Comparison of ENCODE assay signal across 35 cellular contexts in genomic region chr1:47854552-47855144, GRCh38.
DNase-seq lines count a peak whose midpoint lies in the region; ATAC-seq, FAIRE-seq and TF ChIP-seq lines count a peak whose summit lies in the region.
"Had no signal": no experiment of that assay in that cellular context is flagged by ENCODE, and none has a peak within 500 bp of the region (broad histone marks: within the 10 kb centered on the region; RNA-seq: fewer than 3 reads in every experiment).

No MANE protein-coding gene starts in this region.

- peaks cover 8% of the 10 kb centered on the region for H3K4me1 Mint-ChIP-seq in endodermal cell
- H3K4me1 Mint-ChIP-seq: B cell; CD14-positive monocyte; CD4-positive, CD25-positive, alpha-beta regulatory T cell; CD8-positive, alpha-beta memory T cell had no signal

- H3K9ac ChIP-seq in endodermal cell (ENCODE audit: extremely low read depth, low read length, poor library complexity, severe bottlenecking) (no peak overlapping the region), HepG2 (ENCODE audit: insufficient read depth, low read depth, low read length) (no peak overlapping the region), liver (ENCODE audit: low read depth in 1 of 2, low read length in 2 of 2) (no peak overlapping the region)
- H3K9ac ChIP-seq: BLaER1; BLaER1 treated with 17β-estradiol and CSF1 and Interleukin-3, amounts not matched to agents 10 nM and 100 nM had no signal

- FAIRE-seq in HepG2 (lab: Jason Lieb, UNC), result no peak
- FAIRE-seq: A204.1, A549, D721Med had no signal

- H3K9me3 ChIP-seq in endodermal cell (ENCODE audit: control insufficient read depth, low read length) (no peaks in the 10 kb centered on the region), HepG2 (ENCODE audit: low read length) (no peaks in the 10 kb centered on the region), liver (ENCODE audit: control insufficient read depth in 4 of 4, low read length in 3 of 4) (no peaks in the 10 kb centered on the region)
- H3K9me3 ChIP-seq: A549; BE2C; BLaER1; BLaER1 treated with 17β-estradiol and CSF1 and Interleukin-3, amounts not matched to agents 10 nM and 100 nM; Caco-2 had no signal

- H3K4me1 ChIP-seq in endodermal cell (ENCODE audit: control insufficient read depth, insufficient read depth, low read length) (peaks cover 4% of the 10 kb centered on the region), HepG2 (ENCODE audit: insufficient read depth, low read length) (peaks cover 90% of the 10 kb centered on the region), liver (ENCODE audit: control insufficient read depth in 4 of 4, insufficient read depth in 4 of 4, low read length in 3 of 4) (peaks cover 0 to 4% (median 0%) of the 10 kb centered on the region in 4 donors)
- H3K4me1 ChIP-seq: A549, Caco-2 had no signal

- H3K27me3 ChIP-seq in endodermal cell (ENCODE audit: control insufficient read depth, insufficient read depth, low read length, poor library complexity, severe bottlenecking) (no peaks in the 10 kb centered on the region), HepG2 (ENCODE audit: control insufficient read depth in 1 of 2, insufficient read depth in 2 of 2, low read length in 2 of 2) (no peaks in the 10 kb centered on the region), liver (ENCODE audit: control insufficient read depth in 4 of 4, insufficient read depth in 4 of 4, low read length in 3 of 4) (no peaks in the 10 kb centered on the region)
- H3K27me3 ChIP-seq: BE2C; BLaER1; BLaER1 treated with 17β-estradiol and CSF1 and Interleukin-3, amounts not matched to agents 10 nM and 100 nM had no signal

- peak overlapping the region; percentile 20; the same call in 1 of the 2 replicates for H3K4me2 ChIP-seq in HepG2 (ENCODE audit: low read depth, low read length)
- H3K4me2 ChIP-seq: A549; BLaER1; BLaER1 treated with 17β-estradiol and CSF1 and Interleukin-3, amounts not matched to agents 10 nM and 100 nM had no signal

- intact Hi-C loops in HepG2 (cut with micrococcal nuclease; ENCODE audit: unreplicated experiment), result no loop called here

- no peak overlapping the region for H3K27ac ChIP-seq in endodermal cell (ENCODE audit: low read depth, low read length)
- H3K27ac ChIP-seq in HepG2 (ENCODE audit: extremely low read length, insufficient read depth, low read length), result peak overlapping the region; percentile 12
- no peak overlapping the region for H3K27ac ChIP-seq in liver (ENCODE audit: low read depth in 1 of 2, low read length in 2 of 2)
- H3K27ac ChIP-seq: 22Rv1; A549; BLaER1; BLaER1 treated with 17β-estradiol and CSF1 and Interleukin-3, amounts not matched to agents 10 nM and 100 nM; C4-2B had no signal

- BruUV-seq in HepG2 (replicated peaks; lab: Mats Ljungman, UMichigan), result no TSS peak

- no peaks in the 10 kb centered on the region for H3K79me2 ChIP-seq in HepG2 (ENCODE audit: insufficient read depth, low read length)

- peak; percentile 25 for DNase-seq in endodermal cell
- no peak for DNase-seq in HepG2 (ENCODE audit: low spot score)
- no peak for DNase-seq in T-helper 2 cell
- DNase-seq in nucleus accumbens (lab: John Stamatoyannopoulos, UW), result no peak
- DNase-seq: 8988T; ACHN; AML-193; BE2C; C1 segment of cervical spinal cord; Caco-2; Calu3; CD4-positive, alpha-beta memory T cell; CD4-positive, alpha-beta T cell; CD4-positive, CD25-positive, alpha-beta regulatory T cell; CD8-positive, alpha-beta memory T cell; CD8-positive, alpha-beta T cell; COR-L47; DMS 273 treated with DMSO at 0.1 percent for 48 hours; DMS153; DMS53; DMS79; DMS79 treated with DMSO at 0.1 percent for 48 hours; DND-41; EL had no signal

- TF ChIP-seq CTCF in endodermal cell (conservative IDR thresholded peaks at IDR 0.05), result no peak
- TF ChIP-seq CTCF in HepG2 (CRISPR knock-in tag; IDR thresholded peaks at IDR 0.05), result no peak
- TF ChIP-seq CTCF in liver (IDR thresholded peaks at IDR 0.05; ENCODE audit: low read depth, low read length, missing input control), result no peak

- H3K27me3 Mint-ChIP-seq in endodermal cell (ENCODE audit: insufficient read depth), result no peaks in the 10 kb centered on the region
- H3K27me3 Mint-ChIP-seq: CD4-positive, alpha-beta T cell had no signal

- 69 to 74% methylated on average over 2 of the region's 2 CpGs for WGBS in endodermal cell (ENCODE audit: insufficient coverage in 1 of 2, insufficient read length in 1 of 2), 2 experiments
- WGBS in HepG2 (ENCODE audit: low lambda C conversion rate), result 34% methylated on average over 2 of the region's 2 CpGs
- 84% methylated on average over 2 of the region's 2 CpGs for WGBS in liver

- no peak overlapping the region for H3K4me3 ChIP-seq in endodermal cell (ENCODE audit: low read length)
- no peak overlapping the region for H3K4me3 ChIP-seq in HepG2 (replicated peaks in 1 of 3; ENCODE audit: insufficient read depth in 1 of 3, low read depth in 2 of 3, low read length in 3 of 3)
- no peak overlapping the region for H3K4me3 ChIP-seq in liver (ENCODE audit: low read depth in 1 of 3, low read length in 3 of 3)
- H3K4me3 ChIP-seq: A549; BLaER1; BLaER1 treated with 17β-estradiol and CSF1 and Interleukin-3, amounts not matched to agents 10 nM and 100 nM had no signal

- no peak overlapping the region for H3K27ac Mint-ChIP-seq in endodermal cell
- H3K27ac Mint-ChIP-seq: B cell; CD14-positive monocyte; CD4-positive, alpha-beta memory T cell; CD4-positive, alpha-beta T cell; CD4-positive, CD25-positive, alpha-beta regulatory T cell; CD8-positive, alpha-beta memory T cell; CD8-positive, alpha-beta T cell had no signal

- no peak for ATAC-seq in HepG2
- ATAC-seq in HG03045 (IDR thresholded peaks at IDR 0.05; ENCODE audit: unreplicated experiment), result no peak
- ATAC-seq: A549; CD8-positive, alpha-beta T cell had no signal

- H3K36me3 ChIP-seq in endodermal cell (ENCODE audit: control insufficient read depth, insufficient read depth, low read length) (peaks cover 4% of the 10 kb centered on the region), HepG2 (replicated peaks in 1 of 2; ENCODE audit: control insufficient read depth in 1 of 2, insufficient read depth in 2 of 2, low read length in 2 of 2) (no peaks in the 10 kb centered on the region), liver (ENCODE audit: control insufficient read depth in 4 of 4, insufficient read depth in 3 of 4, low read depth in 1 of 4, low read length in 3 of 4) (no peaks in the 10 kb centered on the region)
- H3K36me3 ChIP-seq: BE2C; BLaER1; BLaER1 treated with 17β-estradiol and CSF1 and Interleukin-3, amounts not matched to agents 10 nM and 100 nM had no signal

- H3K4me3 Mint-ChIP-seq in endodermal cell, result no peak overlapping the region
- H3K4me3 Mint-ChIP-seq: B cell; CD14-positive monocyte; CD4-positive, alpha-beta T cell; CD4-positive, CD25-positive, alpha-beta regulatory T cell; CD8-positive, alpha-beta memory T cell; CD8-positive, alpha-beta T cell had no signal

- no peaks in the 10 kb centered on the region for H3K36me3 Mint-ChIP-seq in endodermal cell (ENCODE audit: low read depth)
- H3K36me3 Mint-ChIP-seq: CD14-positive monocyte; CD4-positive, alpha-beta memory T cell; CD4-positive, CD25-positive, alpha-beta regulatory T cell; CD8-positive, alpha-beta memory T cell; CD8-positive, alpha-beta T cell had no signal

- TF ChIP-seq RAD21 in HepG2 (CRISPR knock-in tag; IDR thresholded peaks at IDR 0.05) (no peak), liver (IDR thresholded peaks at IDR 0.05) (no peak)

- H2AFZ ChIP-seq in HepG2 (ENCODE audit: low read length), result no peak overlapping the region

- CTCF ChIA-PET in HepG2 (lab: Yijun Ruan, JAX; ENCODE audit: low intra/inter-chr PET ratio, low total read pairs), result no interaction called here

- no peak for TF ChIP-seq POLR2A in HepG2 (IDR thresholded peaks at IDR 0.05; ENCODE audit: insufficient read depth in 1 of 2, low read depth in 2 of 2, low read length in 2 of 2)

- POLR2A ChIA-PET in HepG2 (lab: Yijun Ruan, JAX), result interaction anchor here (1.0 to 3.9 kb wide), 6 partner anchors 10 to 64 kb away, joined by 3 to 17 read pairs (median 4); no protein-coding TSS in a partner anchor

- H3K9me3 Mint-ChIP-seq in endodermal cell, result no peaks in the 10 kb centered on the region
- H3K9me3 Mint-ChIP-seq: CD4-positive, alpha-beta memory T cell; CD4-positive, alpha-beta T cell; CD8-positive, alpha-beta memory T cell; CD8-positive, alpha-beta T cell had no signal

- H4K20me1 ChIP-seq in HepG2 (ENCODE audit: insufficient read depth, low read length), result no peaks in the 10 kb centered on the region
- H4K20me1 ChIP-seq: BLaER1; BLaER1 treated with 17β-estradiol and CSF1 and Interleukin-3, amounts not matched to agents 10 nM and 100 nM had no signal

- in situ Hi-C loops in HepG2 (cut with HindIII; ENCODE audit: extremely low pct_ligation_motif_present, low pct_unique_long_range_greater_than_20kb), result no loop called here

- no peak for TF ChIP-seq EP300 in HepG2 (IDR thresholded peaks at IDR 0.05; ENCODE audit: low read depth in 2 of 2, low read length in 2 of 2)
- no peak for TF ChIP-seq EP300 in HepG2 (CRISPR knock-in tag; IDR thresholded peaks at IDR 0.05; ENCODE audit: borderline replicate concordance)

TF ChIP-seq in HepG2, 621 proteins besides CTCF, POLR2A, EP300 and RAD21 (continues in another document):
- TF ChIP-seq ZNF207 (IDR thresholded peaks at IDR 0.05; ENCODE audit: borderline replicate concordance) (no peak), SOX13 (IDR thresholded peaks at IDR 0.05) (no peak), SOX13 (CRISPR knock-in tag; conservative IDR thresholded peaks at IDR 0.05 in 1 of 2, IDR thresholded peaks at IDR 0.05 in 1 of 2) (peak in 1 of 2 experiments; percentile 18; a peak in 1 of 4 replicates), ZNF230 (CRISPR knock-in tag; IDR thresholded peaks at IDR 0.05) (no peak), ZNF615 (CRISPR knock-in tag; IDR thresholded peaks at IDR 0.05; ENCODE audit: borderline replicate concordance) (no peak)

TF ChIP-seq in liver, 16 proteins besides CTCF, POLR2A, EP300 and RAD21 (continues in another document):
- TF ChIP-seq JUND (IDR thresholded peaks at IDR 0.05) (no peak), RXRA (IDR thresholded peaks at IDR 0.05) (peak in 1 of 2 donors; percentile 37), MAX (IDR thresholded peaks at IDR 0.05) (no peak), HNF4A (conservative IDR thresholded peaks at IDR 0.05) (peak; percentile 7 to 28)
